ENCODE assay signal across 10 cellular contexts in the genomic region with DNA sequence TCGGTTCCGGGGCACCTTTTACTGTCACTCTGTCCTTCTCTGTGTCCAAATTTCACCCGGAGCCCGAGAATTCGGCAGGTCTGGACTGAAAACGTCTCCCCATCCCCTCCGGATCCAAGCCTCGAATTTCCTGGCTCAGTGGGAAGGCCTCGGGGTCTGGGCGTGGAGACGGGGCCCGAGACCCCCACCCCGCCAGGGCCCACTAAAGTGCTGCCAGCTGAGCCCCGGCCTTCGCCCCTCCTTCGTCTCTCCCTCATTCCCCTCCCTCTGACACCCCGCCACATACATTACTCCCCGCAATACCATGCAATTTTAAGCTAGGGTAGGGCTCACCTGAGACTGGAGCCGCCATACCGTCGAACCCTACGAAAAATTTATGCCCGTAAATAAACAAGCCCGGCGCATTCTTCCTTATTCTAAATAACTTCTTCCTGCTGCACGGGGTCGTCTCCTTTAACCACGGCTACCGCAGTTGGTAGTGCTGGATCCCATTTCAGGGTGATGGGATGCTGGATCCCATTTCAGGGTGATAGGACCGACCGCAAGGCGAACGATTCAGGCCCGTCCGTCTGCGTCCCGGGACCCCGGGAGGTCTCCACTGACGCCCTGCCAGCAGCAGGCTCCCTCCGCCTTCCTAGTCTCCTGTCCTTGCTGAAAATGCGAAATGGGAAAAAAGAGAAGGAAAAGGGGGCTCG. TPM values are rescaled to one million over a fixed set of nuclear protein-coding genes. Genes with fewer than 3 reads are reported as not detected.
DNase-seq lines count a peak whose midpoint lies in the region; TF ChIP-seq lines count a peak whose summit lies in the region.
"Had no signal": no experiment of that assay in that cellular context is flagged by ENCODE, and none has a peak within 500 bp of the region (broad histone marks: within the 10 kb centered on the region; RNA-seq: fewer than 3 reads in every experiment).

No MANE protein-coding gene starts in this region.

- H2BK12ac ChIP-seq in mesenchymal stem cell (ENCODE audit: low read length in 2 of 2) = no peak overlapping the region

- peak overlapping the region; percentile 18 for H3K9ac ChIP-seq in mesenchymal stem cell (ENCODE audit: low read length)

- no peak overlapping the region for H3K27ac ChIP-seq in mesenchymal stem cell (ENCODE audit: low read length, poor library complexity, severe bottlenecking)
- no peak overlapping the region for H3K27ac ChIP-seq in caudate nucleus (ENCODE audit: low read depth, low read length)
- no peak overlapping the region for H3K27ac ChIP-seq in prostate gland
- H3K27ac ChIP-seq in uterus = no peak overlapping the region
- H3K27ac ChIP-seq: body of pancreas had no signal

- peak overlapping the region; percentile 70 for H2AFZ ChIP-seq in mesenchymal stem cell (ENCODE audit: low read depth, low read length)

- peak overlapping the region; percentile 93 for H3K4me2 ChIP-seq in mesenchymal stem cell (ENCODE audit: low read length, poor library complexity, severe bottlenecking)

- H3K18ac ChIP-seq in mesenchymal stem cell (ENCODE audit: low read depth in 1 of 2, low read length in 2 of 2) = no peak overlapping the region

- no peak overlapping the region for H2AK5ac ChIP-seq in mesenchymal stem cell (ENCODE audit: low read length, severe bottlenecking)

- intact Hi-C loops in MCF 10A (cut with micrococcal nuclease) (loop anchor here (1.0 to 2.0 kb wide), 4 partner anchors 99 to 317 kb away; a partner anchor contains a TSS), prostate gland (cut with DNase I) (no loop called here), uterus (cut with DNase I; ENCODE audit: low total_unique reads) (no loop called here)

- no peak overlapping the region for H4K91ac ChIP-seq in mesenchymal stem cell (ENCODE audit: low read length)

- no peak overlapping the region for H3K14ac ChIP-seq in mesenchymal stem cell (ENCODE audit: low read length in 2 of 2)

- H3K79me1 ChIP-seq in mesenchymal stem cell (replicated peaks; ENCODE audit: low read length, poor library complexity, severe bottlenecking) = no peaks in the 10 kb centered on the region

- no peak overlapping the region for H4K8ac ChIP-seq in mesenchymal stem cell (ENCODE audit: low read length)

- no TSS peak for BruUV-seq in MCF 10A (replicated peaks; lab: Mats Ljungman, UMichigan)

- H3K4me3 Mint-ChIP-seq in HFFc6 (peak overlapping the region; percentile 95), MCF 10A (ENCODE audit: unreplicated experiment) (peak overlapping the region; percentile 87)

- peaks cover 25% of the 10 kb centered on the region for H3K4me1 Mint-ChIP-seq in HFFc6 (ENCODE audit: low read depth)
- peaks cover 6% of the 10 kb centered on the region for H3K4me1 Mint-ChIP-seq in MCF 10A (ENCODE audit: insufficient read depth, unreplicated experiment)

- CTCF ChIA-PET in AG04449 (lab: Yijun Ruan, JAX) = interaction anchor here (0.7 to 1.8 kb wide), 11 partner anchors 9 to 318 kb away, joined by 3 to 9 read pairs (median 3); a partner anchor contains a TSS
- CTCF ChIA-PET in MCF 10A (lab: Yijun Ruan, JAX) = interaction anchor here (0.5 to 2.2 kb wide), 15 partner anchors 12 to 1909 kb away, joined by 3 to 9 read pairs (median 3); a partner anchor contains a TSS

- H3K4me3 ChIP-seq in AG04449 (ENCODE audit: low read depth, low read length) = peak overlapping the region; percentile 64
- peak overlapping the region; percentile 50 to 77 for H3K4me3 ChIP-seq in mesenchymal stem cell (ENCODE audit: insufficient read depth in 1 of 2, low read depth in 1 of 2, low read length in 2 of 2)
- H3K4me3 ChIP-seq in prostate gland = peak overlapping the region in 1 of 2 donors; percentile 2
- H3K4me3 ChIP-seq in uterus = no peak overlapping the region
- H3K4me3 ChIP-seq: body of pancreas had no signal

- no peak overlapping the region for H2BK120ac ChIP-seq in mesenchymal stem cell (ENCODE audit: low read depth, low read length)

- H3K9me3 Mint-ChIP-seq in HFFc6 = no peaks in the 10 kb centered on the region; the same call in 1 of the 2 replicates
- no peaks in the 10 kb centered on the region for H3K9me3 Mint-ChIP-seq in MCF 10A (ENCODE audit: unreplicated experiment)

- H3K27me3 ChIP-seq in mesenchymal stem cell (ENCODE audit: control insufficient read depth in 1 of 2, insufficient read depth in 1 of 2, low read length in 2 of 2) = peaks cover 47 to 56% of the 10 kb centered on the region in 2 experiments
- H3K27me3 ChIP-seq in prostate gland (replicated peaks; ENCODE audit: insufficient read depth) = peaks cover 36% of the 10 kb centered on the region
- H3K27me3 ChIP-seq in uterus = peaks cover 5 to 57% of the 10 kb centered on the region in 2 donors

- TF ChIP-seq POLR2A in prostate gland (IDR thresholded peaks at IDR 0.05) (no peak), uterus (IDR thresholded peaks at IDR 0.05) (no peak)

- H3K27ac Mint-ChIP-seq in HFFc6 (peak overlapping the region; percentile 42; the same call in 1 of the 2 replicates), MCF 10A (ENCODE audit: low read depth, unreplicated experiment) (peak overlapping the region; percentile 87)

- POLR2A ChIA-PET in AG04449 (lab: Yijun Ruan, JAX) (no interaction called here), MCF 10A (lab: Yijun Ruan, JAX) (interaction anchor here (0.7 to 2.2 kb wide), 7 partner anchors 9 to 315 kb away, joined by 3 to 7 read pairs (median 3); a partner anchor contains a TSS)

- H2BK5ac ChIP-seq in mesenchymal stem cell (ENCODE audit: low read depth, low read length, poor library complexity, severe bottlenecking) = no peak overlapping the region

- no peak overlapping the region for H2BK15ac ChIP-seq in mesenchymal stem cell (ENCODE audit: low read depth, poor library complexity, severe bottlenecking)

- peak overlapping the region in 1 of 2 experiments; percentile 60 for H3K23ac ChIP-seq in mesenchymal stem cell (ENCODE audit: low read length in 2 of 2)

- H3K36me3 ChIP-seq in mesenchymal stem cell (ENCODE audit: control insufficient read depth in 1 of 2, insufficient read depth in 2 of 2, low read depth in 1 of 2, low read length in 2 of 2) (no peaks in the 10 kb centered on the region), prostate gland (no peaks in the 10 kb centered on the region), uterus (no peaks in the 10 kb centered on the region)

- H3K9me3 ChIP-seq in mesenchymal stem cell (ENCODE audit: control insufficient read depth, low read length) (no peaks in the 10 kb centered on the region), prostate gland (no peaks in the 10 kb centered on the region), uterus (no peaks in the 10 kb centered on the region)
- H3K9me3 ChIP-seq: body of pancreas had no signal

- no peak overlapping the region for H3K4ac ChIP-seq in mesenchymal stem cell (ENCODE audit: low read depth in 1 of 2, low read length in 2 of 2)

- WGBS in mesenchymal stem cell = under 1% methylated on average over 31 of the region's 42 CpGs
- WGBS in prostate gland = 4% methylated on average over 42 of the region's 42 CpGs

- no peak for TF ChIP-seq CTCF in AG04449 (IDR thresholded peaks at IDR 0.05; ENCODE audit: insufficient read depth, low read length, missing control alignments)
- TF ChIP-seq CTCF in HFFc6 (IDR thresholded peaks at IDR 0.05) = 0 out of 2 replicates have a peak, but pooled peaks have one; percentile 20
- TF ChIP-seq CTCF in MCF 10A (IDR thresholded peaks at IDR 0.05; ENCODE audit: unreplicated experiment) = peak; percentile 53
- no peak for TF ChIP-seq CTCF in prostate gland (IDR thresholded peaks at IDR 0.05)
- TF ChIP-seq CTCF in uterus (IDR thresholded peaks at IDR 0.05) = peak in 1 of 4 experiments; percentile 12

- DNase-seq in AG04449 (ENCODE audit: low read depth, low spot score) = no peak
- DNase-seq in HFFc6 = no peak
- DNase-seq in MCF 10A (ENCODE audit: unreplicated experiment) = no peak
- DNase-seq in mesenchymal stem cell = peak; percentile 41
- no peak for DNase-seq in caudate nucleus (lab: John Stamatoyannopoulos, UW)
- no peak for DNase-seq in prostate gland (ENCODE audit: low spot score)
- no peak for DNase-seq in CD1c-positive myeloid dendritic cell (ENCODE audit: extremely low spot score)
- no peak for DNase-seq in uterus

- H3K36me3 Mint-ChIP-seq in HFFc6 (ENCODE audit: low read depth) (no peaks in the 10 kb centered on the region), MCF 10A (ENCODE audit: insufficient read depth, unreplicated experiment) (peaks cover 19% of the 10 kb centered on the region)

- peaks cover 23% of the 10 kb centered on the region for H3K27me3 Mint-ChIP-seq in HFFc6 (ENCODE audit: insufficient read depth)
- H3K27me3 Mint-ChIP-seq in MCF 10A (ENCODE audit: insufficient read depth, unreplicated experiment) = no peaks in the 10 kb centered on the region

- peaks cover 19% of the 10 kb centered on the region for H3K4me1 ChIP-seq in mesenchymal stem cell (ENCODE audit: control insufficient read depth, insufficient read depth, low read depth, low read length)
- H3K4me1 ChIP-seq in prostate gland (replicated peaks) = peaks cover 3% of the 10 kb centered on the region
- H3K4me1 ChIP-seq in uterus = no peaks in the 10 kb centered on the region

RNA-seq across cellular contexts. Expression of a gene that starts 4.4 kb away (rescaled TPM):
- not detected for total RNA-seq in HFFc6 (2021; fragmentation: NEBNext Ultra II Directional; extraction: Animal tissue kit (Norgen Biotek cat#: 25700))
- total RNA-seq in MCF 10A (2022) (not detected in 2 replicates), prostate gland (not detected), uterus (not detected)
- polyA plus RNA-seq in mesenchymal stem cell (2013, experiment 1 of 2) = 0.28 TPM
- polyA plus RNA-seq in mesenchymal stem cell (2013, experiment 2 of 2) = 0.21 TPM
- total RNA-seq: body of pancreas, sciatic nerve had no signal

RNA-seq across cellular contexts. Expression of a gene that starts 48.8 kb away (rescaled TPM):
- total RNA-seq in HFFc6 (2021; fragmentation: NEBNext Ultra II Directional; extraction: Animal tissue kit (Norgen Biotek cat#: 25700)) = 1 to 10 TPM; 5.9 to 7.3 (median 6.9) TPM
- total RNA-seq in MCF 10A (2022) (19.7 and 20.7 TPM in 2 replicates), prostate gland (10 to 100 TPM; 18.4 to 28.1 TPM), uterus (100 to 1,000 TPM in 1 of 4 donors, 10 to 100 TPM in 1, 1 to 10 TPM in 1, under 1 TPM in 1; 0.77 to 101 (median 11.1) TPM)
- polyA plus RNA-seq in mesenchymal stem cell (2013, experiment 1 of 2) = 6.1 TPM
- 5.7 TPM for polyA plus RNA-seq in mesenchymal stem cell (2013, experiment 2 of 2)

RNA-seq across cellular contexts. Expression of a gene that starts 51.4 kb away (rescaled TPM):
- 1 to 10 TPM; 5.1 to 6.3 (median 5.7) TPM for total RNA-seq in HFFc6 (2021; fragmentation: NEBNext Ultra II Directional; extraction: Animal tissue kit (Norgen Biotek cat#: 25700))
- total RNA-seq in MCF 10A (2022) (6.6 and 8.8 TPM in 2 replicates), prostate gland (10 to 100 TPM in 1 of 2 donors, 1 to 10 TPM in 1; 8.2 to 18.6 TPM), uterus (10 to 100 TPM in 2 of 4 donors, 1 to 10 TPM in 2; 4.1 to 17.6 (median 10.7) TPM)
- 4.7 TPM for polyA plus RNA-seq in mesenchymal stem cell (2013, experiment 1 of 2)
- polyA plus RNA-seq in mesenchymal stem cell (2013, experiment 2 of 2) = 4.2 TPM

Comparison
In these comparisons a context has a peak if more than half of its experiments do, and no peak if none do; other contexts are left out.
1. H3K4me3 ChIP-seq: peak in AG04449 (single experiment) and mesenchymal stem cell (2 of 2); none in uterus (0 of 2).
2. CTCF ChIP-seq: peak in HFFc6 (single experiment) and MCF 10A (single experiment); none in AG04449 (single experiment) and prostate gland (0 of 4).